ENCODE assay signal across 18 cellular contexts in the genomic region with DNA sequence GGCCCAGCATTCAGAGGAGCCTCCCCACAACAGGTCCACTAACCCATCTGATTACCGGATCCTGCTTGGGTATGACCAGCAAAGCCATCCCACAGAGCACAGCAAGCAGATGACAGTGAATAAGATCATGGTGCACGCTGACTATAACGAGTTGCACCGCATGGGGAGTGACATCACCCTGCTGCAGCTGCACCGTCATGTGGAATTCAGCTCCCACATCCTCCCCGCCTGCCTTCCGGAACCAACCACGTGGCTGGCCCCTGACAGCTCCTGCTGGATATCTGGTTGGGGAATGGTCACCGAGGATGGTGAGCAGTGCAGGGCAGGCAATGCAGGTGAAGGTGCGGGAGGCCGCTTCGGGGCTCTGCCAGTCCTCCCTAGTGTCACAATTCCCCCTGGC. TPM values are rescaled to one million over a fixed set of nuclear protein-coding genes. Genes with fewer than 3 reads are reported as not detected.
"Had no signal": no experiment of that assay in that cellular context is flagged by ENCODE, and none has a peak within 500 bp of the region (broad histone marks: within the 10 kb centered on the region; RNA-seq: fewer than 3 reads in every experiment).

No MANE protein-coding gene starts in this region.

RNA-seq across cellular contexts. Expression of a gene that starts 25.1 kb away (rescaled TPM):
- total RNA-seq: myocyte; naive thymus-derived CD8-positive, alpha-beta T cell; occipital lobe; osteoblast; pulmonary artery endothelial cell; right lobe of liver; smooth muscle cell; subcutaneous adipose tissue; thoracic aorta; thyroid gland; tibial nerve; ureter; vagina had no signal
- polyA plus RNA-seq: naive thymus-derived CD8-positive, alpha-beta T cell; smooth muscle cell had no signal

RNA-seq across cellular contexts. Expression of a gene that starts 37.0 kb away (rescaled TPM):
- total RNA-seq: myocyte; naive thymus-derived CD8-positive, alpha-beta T cell; occipital lobe; osteoblast; right lobe of liver; smooth muscle cell; subcutaneous adipose tissue; temporal lobe; thoracic aorta; tibial nerve; ureter; vagina had no signal
- polyA plus RNA-seq: naive thymus-derived CD8-positive, alpha-beta T cell; neural cell; ovary; smooth muscle cell; stomach had no signal

RNA-seq across cellular contexts. Expression of a gene that starts 53.2 kb away (rescaled TPM):
- total RNA-seq: myocyte; naive thymus-derived CD8-positive, alpha-beta T cell; occipital lobe; osteoblast; pulmonary artery endothelial cell; right cardiac atrium; right lobe of liver; smooth muscle cell; subcutaneous adipose tissue; temporal lobe; thoracic aorta; thyroid gland; tibial nerve; ureter; vagina had no signal
- polyA plus RNA-seq: naive thymus-derived CD8-positive, alpha-beta T cell; neural cell; ovary; right cardiac atrium; smooth muscle cell had no signal
